In the genomic region with DNA sequence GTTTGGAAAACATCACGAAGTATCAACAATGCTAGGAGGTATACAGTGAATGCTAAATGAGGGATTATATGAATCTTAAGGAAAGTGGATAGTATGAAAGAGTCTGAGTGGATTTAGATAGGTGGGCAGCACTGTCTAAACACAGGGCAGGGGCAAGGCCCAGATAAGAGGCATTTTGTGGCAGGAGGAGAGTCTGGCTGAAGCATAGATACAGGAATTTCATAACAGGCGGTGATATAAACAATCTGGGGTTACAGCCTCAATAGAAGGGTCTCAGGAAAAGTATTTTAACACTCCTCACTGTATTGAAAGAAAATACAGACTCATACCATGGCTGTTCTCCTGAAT, we compare ENCODE assay signal across 11 cellular contexts.
DNase-seq lines count a peak whose midpoint lies in the region; ATAC-seq, FAIRE-seq and TF ChIP-seq lines count a peak whose summit lies in the region.
"Had no signal": no experiment of that assay in that cellular context is flagged by ENCODE, and none has a peak within 500 bp of the region (broad histone marks: within the 10 kb centered on the region; RNA-seq: fewer than 3 reads in every experiment).

No MANE protein-coding gene starts in this region.

- H3K36me3 Mint-ChIP-seq in WTC11 = peaks cover 54% of the 10 kb centered on the region

- TF ChIP-seq POLR2A in A549 (IDR thresholded peaks at IDR 0.05; ENCODE audit: low read length) = no peak
- no peak for TF ChIP-seq POLR2A in heart left ventricle (IDR thresholded peaks at IDR 0.05)

- H3K4me2 ChIP-seq in A549 = peak overlapping the region; percentile 72
- H3K4me2 ChIP-seq in OCI-LY7 (ENCODE audit: low read length) = no peak overlapping the region

- no peak for TF ChIP-seq EP300 in A549 (IDR thresholded peaks at IDR 0.05)

- POLR2A ChIA-PET in A549 (lab: Yijun Ruan, JAX) = no interaction called here
- POLR2A ChIA-PET in WTC11 (lab: Charles Lee) = no interaction called here
- POLR2A ChIA-PET in OCI-LY7 (lab: Charles Lee) = no interaction called here

- peak overlapping the region; percentile 64 for H3K27ac Mint-ChIP-seq in WTC11

- CTCF ChIA-PET in A549 (lab: Yijun Ruan, JAX) = no interaction called here
- CTCF ChIA-PET in WTC11 (lab: Charles Lee) = interaction anchor here (5.1 kb wide), 1 partner anchor 254 kb away, joined by 21 read pairs; no protein-coding TSS in a partner anchor
- CTCF ChIA-PET in OCI-LY7 (lab: Charles Lee; ENCODE audit: unreplicated experiment) = no interaction called here

- no peak for FAIRE-seq in A549 (lab: Jason Lieb, UNC)
- no peak for FAIRE-seq in pancreas (lab: Jason Lieb, UNC)
- FAIRE-seq: bronchial epithelial cell had no signal

- H3K27me3 ChIP-seq in heart left ventricle = no peaks in the 10 kb centered on the region
- H3K27me3 ChIP-seq in pancreas = no peaks in the 10 kb centered on the region
- H3K27me3 ChIP-seq: MG63 had no signal

- H4K20me1 ChIP-seq in OCI-LY7 (ENCODE audit: insufficient read depth, low read length) = no peaks in the 10 kb centered on the region

- H2AFZ ChIP-seq in OCI-LY7 (ENCODE audit: low read length) = no peak overlapping the region

- WGBS in A549 (ENCODE audit: missing lambda C conversion rate) = 70% methylated on average over 2 of the region's 2 CpGs
- 71 to 81% (median 76%) methylated on average over 2 of the region's 2 CpGs for WGBS in heart left ventricle, 4 donors
- 88 to 93% methylated on average over 2 of the region's 2 CpGs for WGBS in pancreas, 2 donors

- no peaks in the 10 kb centered on the region for H3K79me2 ChIP-seq in OCI-LY7 (ENCODE audit: insufficient read depth, low read depth, low read length)

- H3K4me3 ChIP-seq in A549 = no peak overlapping the region; the same call in 2 of the 3 replicates
- no peak overlapping the region for H3K4me3 ChIP-seq in heart left ventricle
- no peak overlapping the region for H3K4me3 ChIP-seq in pancreas
- no peak overlapping the region for H3K4me3 ChIP-seq in OCI-LY7 (ENCODE audit: low read depth, low read length, poor library complexity, severe bottlenecking)
- H3K4me3 ChIP-seq: MG63 had no signal

- H3K27ac ChIP-seq in A549 = peak overlapping the region; percentile 69 to 83
- peak overlapping the region; percentile 45 to 89 (median 82) for H3K27ac ChIP-seq in heart left ventricle
- peak overlapping the region in 3 of 4 donors; percentile 26 to 69 (median 65) for H3K27ac ChIP-seq in pancreas
- no peak overlapping the region for H3K27ac ChIP-seq in OCI-LY7 (ENCODE audit: low read depth, low read length, poor library complexity, severe bottlenecking)

- ATAC-seq in A549 (peak; percentile 50 to 52), WTC11 (no peak; the same call in 1 of the 2 replicates), heart left ventricle (peak in 3 of 4 donors; percentile 3 to 13 (median 10)), pancreas (peak in 3 of 4 donors; percentile 5 to 20 (median 12))

- peaks cover 46% of the 10 kb centered on the region for H3K4me1 Mint-ChIP-seq in WTC11

- no peak for TF ChIP-seq CTCF in A549 (IDR thresholded peaks at IDR 0.05)
- no peak for TF ChIP-seq CTCF in WTC11 (IDR thresholded peaks at IDR 0.05)
- TF ChIP-seq CTCF in heart left ventricle (IDR thresholded peaks at IDR 0.05) = no peak
- no peak for TF ChIP-seq CTCF in pancreas (IDR thresholded peaks at IDR 0.05)
- TF ChIP-seq CTCF in OCI-LY7 (conservative IDR thresholded peaks at IDR 0.05; ENCODE audit: low read length) = no peak

- intact Hi-C loops in heart left ventricle (cut with DNase I) = loop anchor here in 4 of 10 donors (2.0 to 10.0 kb wide), 4 partner anchors 94 to 414 kb away; a partner anchor contains a TSS
- intact Hi-C loops in pancreas (cut with DNase I) = no loop called here
- intact Hi-C loops in OCI-LY7 (cut with micrococcal nuclease; ENCODE audit: unreplicated experiment) = no loop called here

- no peak for DNase-seq in A549 (ENCODE audit: low read depth in 1 of 2, low spot score in 1 of 2)
- no peak for DNase-seq in WTC11 (ENCODE audit: low spot score)
- DNase-seq in heart left ventricle = no peak
- DNase-seq in pancreas = no peak
- no peak for DNase-seq in DMS 273 (lab: John Stamatoyannopoulos, UW; ENCODE audit: unreplicated experiment)
- DNase-seq in NCI-H146 treated with DMSO at 0.1 percent for 48 hours (lab: John Stamatoyannopoulos, UW; ENCODE audit: unreplicated experiment) = no peak
- DNase-seq in OCI-LY7 (ENCODE audit: low spot score) = no peak
- DNase-seq in HK-2 (ENCODE audit: unreplicated experiment) = no peak
- DNase-seq: activated CD4-positive, alpha-beta T cell treated with anti-CD3 and anti-CD28 coated beads, Interleukin-2, amount 50 U/mL, for 1 hour had no signal

- H3K36me3 ChIP-seq in heart left ventricle (peaks cover 0 to 34% (median 20%) of the 10 kb centered on the region in 9 donors), pancreas (no peaks in the 10 kb centered on the region), OCI-LY7 (ENCODE audit: insufficient read depth, low read length) (no peaks in the 10 kb centered on the region)

- peaks cover 14% of the 10 kb centered on the region; the same call in 2 of the 3 replicates for H3K9me3 ChIP-seq in A549
- H3K9me3 ChIP-seq in heart left ventricle = no peaks in the 10 kb centered on the region
- no peaks in the 10 kb centered on the region for H3K9me3 ChIP-seq in pancreas
- H3K9me3 ChIP-seq in OCI-LY7 (ENCODE audit: low read length) = no peaks in the 10 kb centered on the region

- no TSS peak for BruUV-seq in OCI-LY7 (replicated peaks; lab: Mats Ljungman, UMichigan)

- H3K9me2 ChIP-seq in OCI-LY7 (ENCODE audit: insufficient read depth, low read length) = no peaks in the 10 kb centered on the region

- H3K27me3 Mint-ChIP-seq in WTC11 (ENCODE audit: low read depth) = no peaks in the 10 kb centered on the region

- H3K4me1 ChIP-seq in A549 = peaks cover 37% of the 10 kb centered on the region
- peaks cover 2 to 64% (median 47%) of the 10 kb centered on the region in 12 donors for H3K4me1 ChIP-seq in heart left ventricle
- peaks cover 0 to 9% (median 5%) of the 10 kb centered on the region in 3 donors for H3K4me1 ChIP-seq in pancreas
- H3K4me1 ChIP-seq in OCI-LY7 (ENCODE audit: insufficient read depth, low read length, poor library complexity, severe bottlenecking) = no peaks in the 10 kb centered on the region

- peaks cover 28% of the 10 kb centered on the region for H3K9me3 Mint-ChIP-seq in WTC11

- no peak; a peak in 1 of 5 replicates for TF ChIP-seq RAD21 in A549 (conservative IDR thresholded peaks at IDR 0.05 in 1 of 2, IDR thresholded peaks at IDR 0.05 in 1 of 2)

- no peak overlapping the region for H3K4me3 Mint-ChIP-seq in WTC11

TF ChIP-seq in A549, 52 proteins besides CTCF, POLR2A, EP300 and RAD21 (continues in another document):
- TF ChIP-seq, protein P1, sequence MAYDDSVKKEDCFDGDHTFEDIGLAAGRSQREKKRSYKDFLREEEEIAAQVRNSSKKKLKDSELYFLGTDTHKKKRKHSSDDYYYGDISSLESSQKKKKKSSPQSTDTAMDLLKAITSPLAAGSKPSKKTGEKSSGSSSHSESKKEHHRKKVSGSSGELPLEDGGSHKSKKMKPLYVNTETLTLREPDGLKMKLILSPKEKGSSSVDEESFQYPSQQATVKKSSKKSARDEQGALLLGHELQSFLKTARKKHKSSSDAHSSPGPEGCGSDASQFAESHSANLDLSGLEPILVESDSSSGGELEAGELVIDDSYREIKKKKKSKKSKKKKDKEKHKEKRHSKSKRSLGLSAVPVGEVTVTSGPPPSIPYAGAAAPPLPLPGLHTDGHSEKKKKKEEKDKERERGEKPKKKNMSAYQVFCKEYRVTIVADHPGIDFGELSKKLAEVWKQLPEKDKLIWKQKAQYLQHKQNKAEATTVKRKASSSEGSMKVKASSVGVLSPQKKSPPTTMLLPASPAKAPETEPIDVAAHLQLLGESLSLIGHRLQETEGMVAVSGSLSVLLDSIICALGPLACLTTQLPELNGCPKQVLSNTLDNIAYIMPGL (CRISPR knock-in tag; IDR thresholded peaks at IDR 0.05; ENCODE audit: borderline replicate concordance) = no peak
- no peak for TF ChIP-seq KDM5A (IDR thresholded peaks at IDR 0.05)
- TF ChIP-seq HOXB5 (CRISPR knock-in tag; IDR thresholded peaks at IDR 0.05) = no peak
- no peak for TF ChIP-seq NR3C1 (IDR thresholded peaks at IDR 0.05)
- TF ChIP-seq, protein P2, sequence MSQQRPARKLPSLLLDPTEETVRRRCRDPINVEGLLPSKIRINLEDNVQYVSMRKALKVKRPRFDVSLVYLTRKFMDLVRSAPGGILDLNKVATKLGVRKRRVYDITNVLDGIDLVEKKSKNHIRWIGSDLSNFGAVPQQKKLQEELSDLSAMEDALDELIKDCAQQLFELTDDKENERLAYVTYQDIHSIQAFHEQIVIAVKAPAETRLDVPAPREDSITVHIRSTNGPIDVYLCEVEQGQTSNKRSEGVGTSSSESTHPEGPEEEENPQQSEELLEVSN (IDR thresholded peaks at IDR 0.05; ENCODE audit: borderline replicate concordance, low read depth) = no peak
- TF ChIP-seq FOSB (CRISPR knock-in tag; IDR thresholded peaks at IDR 0.05) = no peak
- no peak for TF ChIP-seq HEYL (CRISPR knock-in tag; IDR thresholded peaks at IDR 0.05)

TF ChIP-seq in WTC11, 78 proteins besides CTCF, POLR2A, EP300 and RAD21 (continues in another document):
- TF ChIP-seq CREM (CRISPR knock-in tag; IDR thresholded peaks at IDR 0.05) = no peak
- TF ChIP-seq, protein P3, sequence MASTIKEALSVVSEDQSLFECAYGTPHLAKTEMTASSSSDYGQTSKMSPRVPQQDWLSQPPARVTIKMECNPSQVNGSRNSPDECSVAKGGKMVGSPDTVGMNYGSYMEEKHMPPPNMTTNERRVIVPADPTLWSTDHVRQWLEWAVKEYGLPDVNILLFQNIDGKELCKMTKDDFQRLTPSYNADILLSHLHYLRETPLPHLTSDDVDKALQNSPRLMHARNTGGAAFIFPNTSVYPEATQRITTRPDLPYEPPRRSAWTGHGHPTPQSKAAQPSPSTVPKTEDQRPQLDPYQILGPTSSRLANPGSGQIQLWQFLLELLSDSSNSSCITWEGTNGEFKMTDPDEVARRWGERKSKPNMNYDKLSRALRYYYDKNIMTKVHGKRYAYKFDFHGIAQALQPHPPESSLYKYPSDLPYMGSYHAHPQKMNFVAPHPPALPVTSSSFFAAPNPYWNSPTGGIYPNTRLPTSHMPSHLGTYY (CRISPR knock-in tag; IDR thresholded peaks at IDR 0.05) = no peak
- no peak for TF ChIP-seq NFYB (CRISPR knock-in tag; conservative IDR thresholded peaks at IDR 0.05; ENCODE audit: low read depth)
